ENCODE assay signal across 13 cellular contexts in genomic region chr14:55846852-55847471, GRCh38.
A peak's percentile ranks its signal among the peaks of the same experiment; 100 is the strongest.
DNase-seq lines count a peak whose midpoint lies in the region; ATAC-seq, FAIRE-seq and TF ChIP-seq lines count a peak whose summit lies in the region.
"Had no signal": no experiment of that assay in that cellular context is flagged by ENCODE, and none has a peak within 500 bp of the region (broad histone marks: within the 10 kb centered on the region; RNA-seq: fewer than 3 reads in every experiment).

No MANE protein-coding gene starts in this region.

- TF ChIP-seq CTCF in AG10803 (conservative IDR thresholded peaks at IDR 0.05; ENCODE audit: low read length): no peak
- TF ChIP-seq CTCF in fibroblast of mammary gland (conservative IDR thresholded peaks at IDR 0.05; ENCODE audit: control insufficient read depth, insufficient read depth, low read depth, low read length): no peak
- TF ChIP-seq CTCF in D721Med (IDR thresholded peaks at IDR 0.05; ENCODE audit: insufficient read depth, missing control alignments): no peak

- no peak for ATAC-seq in GM19467 (IDR thresholded peaks at IDR 0.05; ENCODE audit: unreplicated experiment)
- no peak for ATAC-seq in HG03095 (IDR thresholded peaks at IDR 0.05; ENCODE audit: unreplicated experiment)
- ATAC-seq: effector memory CD8-positive, alpha-beta T cell; T-cell had no signal

- peak; percentile 81 for DNase-seq in AG10803 (ENCODE audit: low read depth)
- peak; percentile 69 for DNase-seq in M059J (ENCODE audit: low read depth)
- peak; percentile 79 for DNase-seq in fibroblast of mammary gland (ENCODE audit: low read depth)
- DNase-seq in occipital lobe (lab: John Stamatoyannopoulos, UW): peak; percentile 2
- no peak for DNase-seq in D721Med (ENCODE audit: insufficient read length, low spot score)
- no peak for DNase-seq in HuH-7 (ENCODE audit: low spot score)
- DNase-seq: activated naive CD8-positive, alpha-beta T cell treated with anti-CD3 and anti-CD28 coated beads for 36 hours; effector memory CD8-positive, alpha-beta T cell; MM.1S; nephron progenitor cell; T-cell had no signal

- H3K4me3 ChIP-seq in AG10803 (ENCODE audit: low read length): no peak overlapping the region
- no peak overlapping the region for H3K4me3 ChIP-seq in fibroblast of mammary gland (ENCODE audit: control insufficient read depth, low read depth, low read length)

- FAIRE-seq in D721Med (lab: Jason Lieb, UNC): no peak

Comparison
In these comparisons a context has a peak if more than half of its experiments do, and no peak if none do; other contexts are left out.
1. DNase-seq: peak in AG10803 (single experiment), M059J (single experiment), fibroblast of mammary gland (single experiment) and occipital lobe (single experiment); none in D721Med (single experiment) and HuH-7 (single experiment).